ENCODE assay signal across 20 cellular contexts in the genomic region with DNA sequence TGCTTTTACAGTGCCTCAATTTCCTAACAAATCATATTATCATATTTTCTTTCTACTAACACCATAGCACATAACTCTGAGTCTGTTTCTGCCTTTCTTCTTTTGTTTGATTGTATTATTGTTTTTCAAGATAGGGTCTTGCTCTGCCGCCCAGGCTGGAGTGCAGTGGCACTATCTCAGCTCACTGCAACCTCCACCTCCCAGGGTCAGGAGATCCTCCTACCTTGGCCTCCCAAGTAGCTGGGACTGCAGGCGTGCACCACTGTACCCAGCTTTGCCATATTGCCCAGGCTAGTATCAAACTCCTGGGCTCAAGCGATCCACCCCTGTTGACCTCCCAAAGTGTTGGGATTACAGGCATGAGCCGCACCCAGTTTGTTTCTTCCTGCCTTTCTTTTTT. TPM values are rescaled to one million over a fixed set of nuclear protein-coding genes. Genes with fewer than 3 reads are reported as not detected.
DNase-seq lines count a peak whose midpoint lies in the region; ATAC-seq, FAIRE-seq and TF ChIP-seq lines count a peak whose summit lies in the region.
"Had no signal": no experiment of that assay in that cellular context is flagged by ENCODE, and none has a peak within 500 bp of the region (broad histone marks: within the 10 kb centered on the region; RNA-seq: fewer than 3 reads in every experiment).

No MANE protein-coding gene starts in this region.

- H3K27me3 Mint-ChIP-seq in activated T-cell treated with anti-CD3 and anti-CD28 coated beads, Interleukin-2, amount 50 U/mL, for 72 hours (ENCODE audit: low read depth), result no peaks in the 10 kb centered on the region
- no peaks in the 10 kb centered on the region for H3K27me3 Mint-ChIP-seq in activated T-cell treated with anti-CD3 and anti-CD28 coated beads, Interleukin-2, amount 50 U/mL, for 24 hours
- no peaks in the 10 kb centered on the region for H3K27me3 Mint-ChIP-seq in dendritic cell treated with granulocyte-macrophage colony-stimulating factor and Interleukin-4, amounts not matched to agents 40 ng/mL and 50 ng/mL, for 4 days
- peaks cover 2% of the 10 kb centered on the region for H3K27me3 Mint-ChIP-seq in nephron progenitor cell (ENCODE audit: low read depth, poor library complexity)
- H3K27me3 Mint-ChIP-seq: CD4-positive, CD25-positive, alpha-beta regulatory T cell; CD8-positive, alpha-beta memory T cell had no signal

- no peak for TF ChIP-seq POLR2A in H54 (IDR thresholded peaks at IDR 0.05; ENCODE audit: low read depth, low read length)

- intact Hi-C loops in dendritic cell treated with granulocyte-macrophage colony-stimulating factor and Interleukin-4, amounts not matched to agents 40 ng/mL and 50 ng/mL, for 4 days (cut with micrococcal nuclease), result no loop called here

- TF ChIP-seq CTCF in nephron progenitor cell (IDR thresholded peaks at IDR 0.05), result no peak

- FAIRE-seq in H54 (lab: Jason Lieb, UNC), result no peak
- FAIRE-seq: GM12891, GM19239, H1 had no signal

- no peak overlapping the region for H3K4me3 Mint-ChIP-seq in activated T-cell treated with anti-CD3 and anti-CD28 coated beads, Interleukin-2, amount 50 U/mL, for 72 hours
- H3K4me3 Mint-ChIP-seq in activated T-cell treated with anti-CD3 and anti-CD28 coated beads, Interleukin-2, amount 50 U/mL, for 24 hours, result no peak overlapping the region
- no peak overlapping the region for H3K4me3 Mint-ChIP-seq in dendritic cell treated with granulocyte-macrophage colony-stimulating factor and Interleukin-4, amounts not matched to agents 40 ng/mL and 50 ng/mL, for 4 days
- H3K4me3 Mint-ChIP-seq in nephron progenitor cell, result no peak overlapping the region
- H3K4me3 Mint-ChIP-seq: CD4-positive, CD25-positive, alpha-beta regulatory T cell; CD8-positive, alpha-beta memory T cell had no signal

- ATAC-seq in activated T-cell treated with anti-CD3 and anti-CD28 coated beads, Interleukin-2, amount 50 U/mL, for 72 hours (replicated peaks in 1 of 2), result no peak

- H3K27ac Mint-ChIP-seq in activated T-cell treated with anti-CD3 and anti-CD28 coated beads, Interleukin-2, amount 50 U/mL, for 72 hours, result peak overlapping the region; percentile 48
- H3K27ac Mint-ChIP-seq in activated T-cell treated with anti-CD3 and anti-CD28 coated beads, Interleukin-2, amount 50 U/mL, for 24 hours, result no peak overlapping the region
- peak overlapping the region; percentile 6 for H3K27ac Mint-ChIP-seq in dendritic cell treated with granulocyte-macrophage colony-stimulating factor and Interleukin-4, amounts not matched to agents 40 ng/mL and 50 ng/mL, for 4 days
- peak overlapping the region; percentile 77 for H3K27ac Mint-ChIP-seq in nephron progenitor cell
- H3K27ac Mint-ChIP-seq: CD8-positive, alpha-beta memory T cell had no signal

- H3K9me3 Mint-ChIP-seq in activated T-cell treated with anti-CD3 and anti-CD28 coated beads, Interleukin-2, amount 50 U/mL, for 72 hours, result no peaks in the 10 kb centered on the region
- H3K9me3 Mint-ChIP-seq in activated T-cell treated with anti-CD3 and anti-CD28 coated beads, Interleukin-2, amount 50 U/mL, for 24 hours, result no peaks in the 10 kb centered on the region
- H3K9me3 Mint-ChIP-seq in dendritic cell treated with granulocyte-macrophage colony-stimulating factor and Interleukin-4, amounts not matched to agents 40 ng/mL and 50 ng/mL, for 4 days, result no peaks in the 10 kb centered on the region
- H3K9me3 Mint-ChIP-seq in nephron progenitor cell, result peaks cover 9% of the 10 kb centered on the region
- H3K9me3 Mint-ChIP-seq: CD4-positive, CD25-positive, alpha-beta regulatory T cell; CD8-positive, alpha-beta memory T cell had no signal

- peaks cover 8 to 17% of the 10 kb centered on the region in 2 donors for H3K36me3 Mint-ChIP-seq in activated T-cell treated with anti-CD3 and anti-CD28 coated beads, Interleukin-2, amount 50 U/mL, for 72 hours (ENCODE audit: insufficient read depth in 2 of 2)
- H3K36me3 Mint-ChIP-seq in activated T-cell treated with anti-CD3 and anti-CD28 coated beads, Interleukin-2, amount 50 U/mL, for 24 hours (ENCODE audit: low read depth), result peaks cover 41% of the 10 kb centered on the region
- peaks cover 67% of the 10 kb centered on the region for H3K36me3 Mint-ChIP-seq in dendritic cell treated with granulocyte-macrophage colony-stimulating factor and Interleukin-4, amounts not matched to agents 40 ng/mL and 50 ng/mL, for 4 days (ENCODE audit: low read depth)
- peaks cover 83% of the 10 kb centered on the region for H3K36me3 Mint-ChIP-seq in nephron progenitor cell (ENCODE audit: low read depth)

- peaks cover 26% of the 10 kb centered on the region for H3K4me1 Mint-ChIP-seq in activated T-cell treated with anti-CD3 and anti-CD28 coated beads, Interleukin-2, amount 50 U/mL, for 72 hours (ENCODE audit: low read depth)
- peaks cover 31% of the 10 kb centered on the region for H3K4me1 Mint-ChIP-seq in activated T-cell treated with anti-CD3 and anti-CD28 coated beads, Interleukin-2, amount 50 U/mL, for 24 hours (ENCODE audit: low read depth)
- peaks cover 6% of the 10 kb centered on the region for H3K4me1 Mint-ChIP-seq in dendritic cell treated with granulocyte-macrophage colony-stimulating factor and Interleukin-4, amounts not matched to agents 40 ng/mL and 50 ng/mL, for 4 days (ENCODE audit: low read depth)
- H3K4me1 Mint-ChIP-seq in nephron progenitor cell, result no peaks in the 10 kb centered on the region

- no peak for DNase-seq in activated T-cell treated with anti-CD3 and anti-CD28 coated beads, Interleukin-2, amount 50 U/mL, for 72 hours
- DNase-seq in activated T-cell treated with anti-CD3 and anti-CD28 coated beads, Interleukin-2, amount 50 U/mL, for 24 hours, result no peak
- DNase-seq in nephron progenitor cell, result no peak
- no peak for DNase-seq in H54 (ENCODE audit: insufficient read length, low spot score)
- DNase-seq in Ammon's horn (ENCODE audit: low spot score), result no peak
- DNase-seq: BE2C; C1 segment of cervical spinal cord; CD4-positive, CD25-positive, alpha-beta regulatory T cell; CD8-positive, alpha-beta memory T cell; COR-L47; DMS 273 treated with DMSO at 0.1 percent for 48 hours; DMS53; DND-41; EL had no signal

RNA-seq across cellular contexts. Expression of a gene that starts 18.7 kb away (rescaled TPM):
- total RNA-seq in activated T-cell treated with anti-CD3 and anti-CD28 coated beads, Interleukin-2, amount 50 U/mL, for 72 hours, result 100 to 1,000 TPM; 141 to 144 TPM

RNA-seq across cellular contexts. Expression of a gene that starts 22.7 kb away (rescaled TPM):
- total RNA-seq in activated T-cell treated with anti-CD3 and anti-CD28 coated beads, Interleukin-2, amount 50 U/mL, for 72 hours, result 1 to 10 TPM; 1.9 to 2.8 TPM
- total RNA-seq: A172; CD4-positive, CD25-positive, alpha-beta regulatory T cell; G401; H1 had no signal

RNA-seq across cellular contexts. Expression of a gene that starts 29.3 kb away (rescaled TPM):
- total RNA-seq in activated T-cell treated with anti-CD3 and anti-CD28 coated beads, Interleukin-2, amount 50 U/mL, for 72 hours, result 10 to 100 TPM; 19.7 to 27.3 TPM
- total RNA-seq: A172, G401 had no signal

RNA-seq across cellular contexts. Expression of a gene that starts 34.5 kb away (rescaled TPM):
- 1 to 10 TPM; 3.1 to 4.6 TPM for total RNA-seq in activated T-cell treated with anti-CD3 and anti-CD28 coated beads, Interleukin-2, amount 50 U/mL, for 72 hours

RNA-seq across cellular contexts. Expression of a gene that starts 43.5 kb away (rescaled TPM):
- 1 to 10 TPM; 3.3 to 3.5 TPM for total RNA-seq in activated T-cell treated with anti-CD3 and anti-CD28 coated beads, Interleukin-2, amount 50 U/mL, for 72 hours
